ENCODE assay signal across 29 cellular contexts in the genomic region with DNA sequence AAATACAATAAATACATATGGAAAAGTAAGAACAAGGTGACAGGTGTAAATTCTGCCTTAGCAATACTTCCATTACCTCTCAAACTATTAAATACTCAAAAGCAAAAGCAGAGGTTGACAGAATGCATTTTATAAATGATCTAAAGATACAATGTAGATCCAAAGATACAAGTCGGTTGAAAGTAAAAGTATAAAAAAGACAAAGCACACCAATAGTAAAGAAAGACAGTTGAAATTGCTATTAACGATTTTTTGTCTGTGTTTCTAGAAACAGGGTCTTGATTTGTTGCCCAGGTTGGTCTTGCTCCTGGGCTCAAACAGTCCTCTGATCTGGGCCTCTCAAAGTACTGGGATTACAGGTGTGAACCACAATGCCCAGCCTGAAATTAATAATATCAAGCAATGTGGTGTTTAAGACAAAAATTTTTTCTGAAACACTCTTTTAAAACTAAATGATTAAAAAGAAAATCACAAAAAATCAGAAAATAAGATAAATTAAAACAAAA. TPM values are rescaled to one million over a fixed set of nuclear protein-coding genes. Genes with fewer than 3 reads are reported as not detected.
DNase-seq lines count a peak whose midpoint lies in the region; ATAC-seq, FAIRE-seq and TF ChIP-seq lines count a peak whose summit lies in the region.
"Had no signal": no experiment of that assay in that cellular context is flagged by ENCODE, and none has a peak within 500 bp of the region (broad histone marks: within the 10 kb centered on the region; RNA-seq: fewer than 3 reads in every experiment).

No MANE protein-coding gene starts in this region.

- no peak for DNase-seq in HepG2 (ENCODE audit: low spot score)
- DNase-seq in right lobe of liver = no peak
- no peak for DNase-seq in K562 (ENCODE audit: extremely low read depth in 1 of 4, low spot score in 3 of 4)
- DNase-seq in endodermal cell = peak; percentile 6
- DNase-seq in HCEC 1CT = no peak
- DNase-seq in naive thymus-derived CD4-positive, alpha-beta T cell = no peak
- DNase-seq: ACHN; BE2C; C1 segment of cervical spinal cord; CD4-positive, alpha-beta memory T cell; CD4-positive, CD25-positive, alpha-beta regulatory T cell; CD8-positive, alpha-beta memory T cell; COR-L47; DMS 273 treated with DMSO at 0.1 percent for 48 hours; DMS153; DMS53; DMS79; DND-41; EL; GDM1 had no signal

- POLR2A ChIA-PET in HepG2 (lab: Yijun Ruan, JAX) (no interaction called here), K562 (lab: Yijun Ruan, JAX) (no interaction called here)
- POLR2A ChIA-PET in naive thymus-derived CD4-positive, alpha-beta T cell (lab: Charles Lee) = no interaction called here

- H3K4me1 ChIP-seq in HepG2 (ENCODE audit: insufficient read depth, low read length) (0 out of 2 replicates have a peak, but pooled peaks cover 14% of the 10 kb centered on the region), right lobe of liver (peaks cover 0 to 11% (median 1%) of the 10 kb centered on the region in 4 donors), K562 (replicated peaks in 1 of 2; ENCODE audit: control insufficient read depth in 2 of 2, insufficient read depth in 2 of 2, low read length in 2 of 2) (peaks cover 0 to 11% of the 10 kb centered on the region in 2 experiments; a peak in 1 of 5 replicates), endodermal cell (ENCODE audit: control insufficient read depth, insufficient read depth, low read length) (no peaks in the 10 kb centered on the region)
- H3K4me1 ChIP-seq in naive thymus-derived CD4-positive, alpha-beta T cell (ENCODE audit: control insufficient read depth in 2 of 2, insufficient read depth in 2 of 2, low read length in 2 of 2) = peaks cover 24 to 26% of the 10 kb centered on the region in 2 donors
- H3K4me1 ChIP-seq: BE2C had no signal

- H3K36me3 ChIP-seq in HepG2 (replicated peaks in 1 of 2; ENCODE audit: control insufficient read depth in 1 of 2, insufficient read depth in 2 of 2, low read length in 2 of 2) = no peaks in the 10 kb centered on the region
- no peaks in the 10 kb centered on the region for H3K36me3 ChIP-seq in right lobe of liver
- no peaks in the 10 kb centered on the region for H3K36me3 ChIP-seq in K562 (ENCODE audit: control insufficient read depth, insufficient read depth, low read length)
- H3K36me3 ChIP-seq in endodermal cell (ENCODE audit: control insufficient read depth, insufficient read depth, low read length) = no peaks in the 10 kb centered on the region
- no peaks in the 10 kb centered on the region for H3K36me3 ChIP-seq in naive thymus-derived CD4-positive, alpha-beta T cell (ENCODE audit: control insufficient read depth in 2 of 3, insufficient read depth in 3 of 3, low read length in 3 of 3)
- H3K36me3 ChIP-seq: BE2C, BLaER1 had no signal

- no peaks in the 10 kb centered on the region for H3K9me1 ChIP-seq in K562 (ENCODE audit: control insufficient read depth, insufficient read depth, low read length)

- H3K27ac ChIP-seq in HepG2 (ENCODE audit: extremely low read length, insufficient read depth, low read length) (no peak overlapping the region), right lobe of liver (no peak overlapping the region), K562 (ENCODE audit: extremely low read depth, low read depth, low read length) (no peak overlapping the region), endodermal cell (ENCODE audit: low read depth, low read length) (no peak overlapping the region)
- no peak overlapping the region for H3K27ac ChIP-seq in naive thymus-derived CD4-positive, alpha-beta T cell (ENCODE audit: low read depth, low read length)
- H3K27ac ChIP-seq: 22Rv1, BLaER1 had no signal

- peaks cover 5% of the 10 kb centered on the region for H3K9me3 Mint-ChIP-seq in endodermal cell
- peaks cover 3 to 24% (median 17%) of the 10 kb centered on the region in 11 donors for H3K9me3 Mint-ChIP-seq in naive thymus-derived CD4-positive, alpha-beta T cell

- H3K4me3 Mint-ChIP-seq in endodermal cell = no peak overlapping the region
- no peak overlapping the region for H3K4me3 Mint-ChIP-seq in naive thymus-derived CD4-positive, alpha-beta T cell

- WGBS in HepG2 (ENCODE audit: low lambda C conversion rate) = 0% methylated on average over 2 of the region's 2 CpGs
- 40% methylated on average over 2 of the region's 2 CpGs for WGBS in right lobe of liver (ENCODE audit: insufficient coverage, low coverage, low lambda C conversion rate, missing lambda C conversion rate)
- WGBS in K562 (ENCODE audit: insufficient coverage, low coverage, missing lambda C conversion rate) = 0% methylated on average over 2 of the region's 2 CpGs
- 67 to 71% methylated on average over 2 of the region's 2 CpGs for WGBS in endodermal cell (ENCODE audit: insufficient coverage in 1 of 2, insufficient read length in 1 of 2), 2 experiments

- in situ Hi-C loops in HepG2 (cut with HindIII; ENCODE audit: extremely low pct_ligation_motif_present, low pct_unique_long_range_greater_than_20kb) = no loop called here
- in situ Hi-C loops in K562 (cut with MboI) = no loop called here

- ATAC-seq in HepG2 (no peak), right lobe of liver (no peak), K562 (no peak)
- ATAC-seq in naive thymus-derived CD4-positive, alpha-beta T cell = no peak
- ATAC-seq: GM12878 had no signal

- H3K9me3 ChIP-seq in HepG2 (ENCODE audit: low read length) (no peaks in the 10 kb centered on the region), right lobe of liver (no peaks in the 10 kb centered on the region), K562 (replicated peaks; ENCODE audit: control insufficient read depth, insufficient read depth, low read depth, low read length) (no peaks in the 10 kb centered on the region), endodermal cell (ENCODE audit: control insufficient read depth, low read length) (peaks cover 10% of the 10 kb centered on the region)
- H3K9me3 ChIP-seq in naive thymus-derived CD4-positive, alpha-beta T cell (ENCODE audit: control insufficient read depth in 2 of 3, low read length in 3 of 3) = peaks cover 0 to 9% (median 4%) of the 10 kb centered on the region in 3 experiments
- H3K9me3 ChIP-seq: BE2C had no signal

- TF ChIP-seq CTCF in HepG2 (CRISPR knock-in tag; IDR thresholded peaks at IDR 0.05) (no peak), right lobe of liver (IDR thresholded peaks at IDR 0.05) (no peak), K562 (IDR thresholded peaks at IDR 0.05 in 2 of 3, conservative IDR thresholded peaks at IDR 0.05 in 1 of 3; ENCODE audit: insufficient read depth in 2 of 3, low read depth in 1 of 3, low read length in 3 of 3) (no peak), endodermal cell (conservative IDR thresholded peaks at IDR 0.05) (no peak)

- CTCF ChIA-PET in HepG2 (lab: Yijun Ruan, JAX; ENCODE audit: low intra/inter-chr PET ratio, low total read pairs) (no interaction called here), K562 (lab: Yijun Ruan, JAX; ENCODE audit: low intra/inter-chr PET ratio) (no interaction called here)
- CTCF ChIA-PET in naive thymus-derived CD4-positive, alpha-beta T cell (lab: Charles Lee) = no interaction called here

- H3K9ac ChIP-seq in HepG2 (ENCODE audit: insufficient read depth, low read depth, low read length) = no peak overlapping the region
- H3K9ac ChIP-seq in K562 (ENCODE audit: insufficient read depth in 1 of 2, low read depth in 2 of 2, low read length in 2 of 2) = no peak overlapping the region
- H3K9ac ChIP-seq in endodermal cell (ENCODE audit: extremely low read depth, low read length, poor library complexity, severe bottlenecking) = no peak overlapping the region
- H3K9ac ChIP-seq: BLaER1 had no signal

- H3K27me3 Mint-ChIP-seq in endodermal cell (ENCODE audit: insufficient read depth) = peaks cover 98% of the 10 kb centered on the region
- H3K27me3 Mint-ChIP-seq in naive thymus-derived CD4-positive, alpha-beta T cell = peaks cover 90 to 97% (median 94%) of the 10 kb centered on the region in 5 donors

- no peak overlapping the region for H3K4me2 ChIP-seq in HepG2 (ENCODE audit: low read depth, low read length)
- H3K4me2 ChIP-seq in K562 (ENCODE audit: insufficient read depth, low read length) = no peak overlapping the region
- H3K4me2 ChIP-seq: BLaER1 had no signal

- TF ChIP-seq EP300 in HepG2 (IDR thresholded peaks at IDR 0.05; ENCODE audit: low read depth in 2 of 2, low read length in 2 of 2) (no peak), HepG2 (CRISPR knock-in tag; IDR thresholded peaks at IDR 0.05; ENCODE audit: borderline replicate concordance) (no peak), K562 (IDR thresholded peaks at IDR 0.05; ENCODE audit: low read length) (no peak)

- intact Hi-C loops in HepG2 (cut with micrococcal nuclease; ENCODE audit: unreplicated experiment) = no loop called here
- intact Hi-C loops in right lobe of liver (cut with DNase I) = no loop called here
- intact Hi-C loops in K562 (cut with micrococcal nuclease) = no loop called here
- intact Hi-C loops in naive thymus-derived CD4-positive, alpha-beta T cell (cut with micrococcal nuclease) = no loop called here

- FAIRE-seq in HepG2 (lab: Jason Lieb, UNC) (no peak), K562 (lab: Jason Lieb, UNC) (no peak)
- FAIRE-seq: GM12878, GM18507 had no signal

- no peak overlapping the region for H2AFZ ChIP-seq in HepG2 (ENCODE audit: low read length)
- H2AFZ ChIP-seq in K562 (ENCODE audit: low read depth, low read length) = no peak overlapping the region

- H3K36me3 Mint-ChIP-seq in endodermal cell (ENCODE audit: low read depth) = no peaks in the 10 kb centered on the region
- peaks cover 0 to 12% (median 5%) of the 10 kb centered on the region in 5 donors for H3K36me3 Mint-ChIP-seq in naive thymus-derived CD4-positive, alpha-beta T cell

- H3K4me3 ChIP-seq in HepG2 (replicated peaks in 1 of 3; ENCODE audit: insufficient read depth in 1 of 3, low read depth in 2 of 3, low read length in 3 of 3) = no peak overlapping the region
- no peak overlapping the region for H3K4me3 ChIP-seq in right lobe of liver
- H3K4me3 ChIP-seq in K562 = no peak overlapping the region
- H3K4me3 ChIP-seq in endodermal cell (ENCODE audit: low read length) = no peak overlapping the region
- H3K4me3 ChIP-seq in naive thymus-derived CD4-positive, alpha-beta T cell (ENCODE audit: low read length) = no peak overlapping the region
- H3K4me3 ChIP-seq: GM12878 had no signal

- TF ChIP-seq RAD21 in HepG2 (CRISPR knock-in tag; IDR thresholded peaks at IDR 0.05) (no peak), K562 (CRISPR knock-in tag; conservative IDR thresholded peaks at IDR 0.05 in 1 of 2, IDR thresholded peaks at IDR 0.05 in 1 of 2) (no peak)

- no peaks in the 10 kb centered on the region for H4K20me1 ChIP-seq in HepG2 (ENCODE audit: insufficient read depth, low read length)
- H4K20me1 ChIP-seq in K562 (replicated peaks; ENCODE audit: control insufficient read depth, insufficient read depth, low read length) = no peaks in the 10 kb centered on the region; the same call in 1 of the 2 replicates

- no peak overlapping the region for H3K27ac Mint-ChIP-seq in endodermal cell
- H3K27ac Mint-ChIP-seq in naive thymus-derived CD4-positive, alpha-beta T cell = no peak overlapping the region
- H3K27ac Mint-ChIP-seq: CD14-positive monocyte; CD4-positive, CD25-positive, alpha-beta regulatory T cell; CD8-positive, alpha-beta memory T cell had no signal

- no peak for TF ChIP-seq POLR2A in HepG2 (IDR thresholded peaks at IDR 0.05; ENCODE audit: insufficient read depth in 1 of 2, low read depth in 2 of 2, low read length in 2 of 2)
- no peak for TF ChIP-seq POLR2A in right lobe of liver (IDR thresholded peaks at IDR 0.05)
- no peak for TF ChIP-seq POLR2A in K562 (conservative IDR thresholded peaks at IDR 0.05)

- BruUV-seq in HepG2 (replicated peaks; lab: Mats Ljungman, UMichigan) (no TSS peak), K562 (replicated peaks; lab: Mats Ljungman, UMichigan) (no TSS peak)

- H3K27me3 ChIP-seq in HepG2 (ENCODE audit: control insufficient read depth in 1 of 2, insufficient read depth in 2 of 2, low read length in 2 of 2) = peaks cover 21 to 87% of the 10 kb centered on the region in 2 experiments
- H3K27me3 ChIP-seq in right lobe of liver = peaks cover 8 to 60% of the 10 kb centered on the region in 2 donors
- H3K27me3 ChIP-seq in K562 (ENCODE audit: control insufficient read depth in 2 of 2, insufficient read depth in 2 of 2, low read length in 2 of 2) = peaks cover 63 to 76% of the 10 kb centered on the region in 2 experiments
- H3K27me3 ChIP-seq in endodermal cell (ENCODE audit: control insufficient read depth, insufficient read depth, low read length, poor library complexity, severe bottlenecking) = peaks cover 100% of the 10 kb centered on the region
- peaks cover 15 to 36% of the 10 kb centered on the region in 2 donors for H3K27me3 ChIP-seq in naive thymus-derived CD4-positive, alpha-beta T cell (ENCODE audit: control insufficient read depth in 2 of 2, insufficient read depth in 2 of 2, low read length in 2 of 2)

- no peaks in the 10 kb centered on the region for H3K79me2 ChIP-seq in HepG2 (ENCODE audit: insufficient read depth, low read length)
- no peaks in the 10 kb centered on the region for H3K79me2 ChIP-seq in K562 (ENCODE audit: control insufficient read depth, insufficient read depth, low read length)

- H3K4me1 Mint-ChIP-seq in endodermal cell = peaks cover 14% of the 10 kb centered on the region
- H3K4me1 Mint-ChIP-seq in naive thymus-derived CD4-positive, alpha-beta T cell = peaks cover 26 to 38% (median 30%) of the 10 kb centered on the region in 7 donors

RNA-seq across cellular contexts. Expression of gene ULBP1, which starts 23.9 kb away (rescaled TPM):
- total RNA-seq in HepG2 (2016; rRNA removed; fragmentation: Illumina TruSeq; extraction: Trizol) (0.04 TPM in 1 of 2 replicates, not detected in the other), right lobe of liver (under 1 TPM in 5 of 6 experiments, not detected in 1; 0.07 to 0.43 (median 0.12) TPM), K562 (2014; rRNA removed) (1.5 and 1.8 TPM in 2 replicates), K562 (2014; rRNA removed; fragmentation: Illumina TruSeq; extraction: Trizol) (2.5 and 3.4 TPM in 2 replicates), K562 (2015; rRNA removed; fragmentation: Illumina TruSeq; extraction: Trizol) (0.26 and 0.33 TPM in 2 replicates), K562 (2021) (2.7 and 3.5 TPM in 2 replicates), endodermal cell (under 1 TPM; 0.31 to 0.55 TPM)
- total RNA-seq in HepG2 (2016; cell fraction: cytosol; rRNA removed; fragmentation: Illumina TruSeq; extraction: Trizol; ENCODE audit: low read depth) = not detected in 2 replicates
- 0.06 TPM in 1 of 2 replicates, not detected in the other for total RNA-seq in HepG2 (2016; cell fraction: insoluble cytoplasmic fraction; rRNA removed; fragmentation: Illumina TruSeq; extraction: Trizol)
- total RNA-seq in HepG2 (2016; cell fraction: membrane; rRNA removed; fragmentation: Illumina TruSeq; extraction: Trizol) = not detected in 2 replicates
- total RNA-seq in HepG2 (2016; cell fraction: nucleus; rRNA removed; fragmentation: Illumina TruSeq; extraction: Trizol) = 0.12 TPM in 1 of 2 replicates, not detected in the other
- polyA plus RNA-seq in HepG2 (2011; rRNA removed) (0.08 and 0.09 TPM in 2 replicates), K562 (2011; rRNA removed) (1.1 and 1.3 TPM in 2 replicates), K562 (2014; fragmentation: Illumina TruSeq; extraction: Trizol) (4.9 and 6.0 TPM in 2 replicates), K562 (2014; fragmentation: Nextera tagmentation; extraction: Ambion mirVana) (1 to 10 TPM; 1.2 to 2.5 TPM), K562 (2014; rRNA removed) (2.7 and 3.3 TPM in 2 replicates)
- 0.11 and 0.13 TPM in 2 replicates for polyA plus RNA-seq in HepG2 (2011; cell fraction: cytosol; rRNA removed)
- 0.05 and 0.10 TPM in 2 replicates for polyA plus RNA-seq in HepG2 (2011; cell fraction: nucleus; rRNA removed)
- 0.27 and 0.39 TPM in 2 replicates for polyA plus RNA-seq in HepG2 (2012)
- polyA plus RNA-seq in HepG2 (2016; cell fraction: cytosol; fragmentation: Illumina TruSeq; extraction: Trizol; ENCODE audit: low read depth) = not detected in 2 replicates
- 0.09 TPM in 1 of 2 replicates, not detected in the other for polyA plus RNA-seq in HepG2 (2016; cell fraction: insoluble cytoplasmic fraction; fragmentation: Illumina TruSeq; extraction: Trizol; ENCODE audit: low read depth)
- not detected in 2 replicates for polyA plus RNA-seq in HepG2 (2016; cell fraction: membrane; fragmentation: Illumina TruSeq; extraction: Trizol; ENCODE audit: low read depth)
- polyA plus RNA-seq in HepG2 (2016; cell fraction: nucleus; fragmentation: Illumina TruSeq; extraction: Trizol; ENCODE audit: insufficient read depth, low read depth) = 0.16 TPM in 1 of 2 replicates, not detected in the other
- 0.06 and 0.21 TPM in 2 replicates for polyA minus RNA-seq in HepG2 (2011; rRNA and poly(A)+ RNA removed; ENCODE audit: low replicate concordance)
- not detected in 2 replicates for polyA minus RNA-seq in HepG2 (2011; cell fraction: cytosol; rRNA and poly(A)+ RNA removed)
- 0.12 and 0.13 TPM in 2 replicates for polyA minus RNA-seq in HepG2 (2011; cell fraction: nucleus; rRNA and poly(A)+ RNA removed)
- total RNA-seq in K562 (2011; cell fraction: chromatin; rRNA removed; ENCODE audit: low replicate concordance) = 2.2 and 5.9 TPM in 2 replicates
- total RNA-seq in K562 (2011; cell fraction: nucleolus; rRNA removed) = 1.8 and 2.1 TPM in 2 replicates
- total RNA-seq in K562 (2011; cell fraction: nucleoplasm; rRNA removed) = 2.8 and 3.3 TPM in 2 replicates
- polyA plus RNA-seq in K562 (2011; cell fraction: cytosol; rRNA removed) = 0.40 and 0.91 TPM in 2 replicates
- polyA plus RNA-seq in K562 (2011; cell fraction: nucleus; rRNA removed) = 1.0 and 1.5 TPM in 2 replicates
- polyA plus RNA-seq in K562 (2012) = 1.3 and 14.7 TPM in 2 replicates
- 0.67 and 0.99 TPM in 2 replicates for polyA minus RNA-seq in K562 (2011; rRNA and poly(A)+ RNA removed)
- 0.38 TPM in 1 of 2 replicates, not detected in the other for polyA minus RNA-seq in K562 (2011; cell fraction: cytosol; rRNA and poly(A)+ RNA removed)
- 0.81 and 1.4 TPM in 2 replicates for polyA minus RNA-seq in K562 (2011; cell fraction: nucleus; rRNA and poly(A)+ RNA removed)
- polyA plus RNA-seq in endodermal cell (2013, experiment 1 of 2) = 4.0 TPM
- polyA plus RNA-seq in endodermal cell (2013, experiment 2 of 2) = 2.5 TPM
- 1 to 10 TPM in 1 of 5 experiments, not detected in 4; 1.4 TPM for total RNA-seq in naive thymus-derived CD4-positive, alpha-beta T cell
- not detected for polyA plus RNA-seq in naive thymus-derived CD4-positive, alpha-beta T cell
- total RNA-seq: CD4-positive, alpha-beta memory T cell; G401; GM12878 had no signal
- polyA plus RNA-seq: CD4-positive, alpha-beta memory T cell; CD4-positive, CD25-positive, alpha-beta regulatory T cell; CD8-positive, alpha-beta memory T cell had no signal

RNA-seq across cellular contexts. Expression of gene RAET1L, which starts 37.7 kb away (rescaled TPM):
- total RNA-seq in HepG2 (2016; rRNA removed; fragmentation: Illumina TruSeq; extraction: Trizol) = not detected in 2 replicates
- not detected in 2 replicates for total RNA-seq in HepG2 (2016; cell fraction: cytosol; rRNA removed; fragmentation: Illumina TruSeq; extraction: Trizol; ENCODE audit: low read depth)
- total RNA-seq in HepG2 (2016; cell fraction: insoluble cytoplasmic fraction; rRNA removed; fragmentation: Illumina TruSeq; extraction: Trizol) = not detected in 2 replicates
- total RNA-seq in HepG2 (2016; cell fraction: membrane; rRNA removed; fragmentation: Illumina TruSeq; extraction: Trizol) = not detected in 2 replicates
- not detected in 2 replicates for total RNA-seq in HepG2 (2016; cell fraction: nucleus; rRNA removed; fragmentation: Illumina TruSeq; extraction: Trizol)
- not detected in 2 replicates for polyA plus RNA-seq in HepG2 (2011; rRNA removed)
- polyA plus RNA-seq in HepG2 (2011; cell fraction: cytosol; rRNA removed) = not detected in 2 replicates
- polyA plus RNA-seq in HepG2 (2011; cell fraction: nucleus; rRNA removed) = not detected in 2 replicates
- polyA plus RNA-seq in HepG2 (2012) = not detected in 2 replicates
- polyA plus RNA-seq in HepG2 (2016; cell fraction: cytosol; fragmentation: Illumina TruSeq; extraction: Trizol; ENCODE audit: low read depth) = not detected in 2 replicates
- polyA plus RNA-seq in HepG2 (2016; cell fraction: insoluble cytoplasmic fraction; fragmentation: Illumina TruSeq; extraction: Trizol; ENCODE audit: low read depth) = not detected in 2 replicates
- not detected in 2 replicates for polyA plus RNA-seq in HepG2 (2016; cell fraction: membrane; fragmentation: Illumina TruSeq; extraction: Trizol; ENCODE audit: low read depth)
- not detected in 2 replicates for polyA plus RNA-seq in HepG2 (2016; cell fraction: nucleus; fragmentation: Illumina TruSeq; extraction: Trizol; ENCODE audit: insufficient read depth, low read depth)
- 0.26 TPM in 1 of 2 replicates, not detected in the other for polyA minus RNA-seq in HepG2 (2011; rRNA and poly(A)+ RNA removed; ENCODE audit: low replicate concordance)
- polyA minus RNA-seq in HepG2 (2011; cell fraction: cytosol; rRNA and poly(A)+ RNA removed) = not detected in 2 replicates
- not detected in 2 replicates for polyA minus RNA-seq in HepG2 (2011; cell fraction: nucleus; rRNA and poly(A)+ RNA removed)
- not detected for total RNA-seq in right lobe of liver
- total RNA-seq in K562 (2011; cell fraction: chromatin; rRNA removed; ENCODE audit: low replicate concordance) = not detected in 2 replicates
- total RNA-seq in K562 (2011; cell fraction: nucleolus; rRNA removed) = not detected in 2 replicates
- not detected in 2 replicates for total RNA-seq in K562 (2011; cell fraction: nucleoplasm; rRNA removed)
- total RNA-seq in K562 (2014; rRNA removed) = not detected in 2 replicates
- not detected in 2 replicates for total RNA-seq in K562 (2014; rRNA removed; fragmentation: Illumina TruSeq; extraction: Trizol)
- not detected in 2 replicates for total RNA-seq in K562 (2015; rRNA removed; fragmentation: Illumina TruSeq; extraction: Trizol)
- total RNA-seq in K562 (2021) = not detected in 2 replicates
- polyA plus RNA-seq in K562 (2011; rRNA removed) = not detected in 2 replicates
- polyA plus RNA-seq in K562 (2011; cell fraction: cytosol; rRNA removed) = not detected in 2 replicates
- polyA plus RNA-seq in K562 (2011; cell fraction: nucleus; rRNA removed) = not detected in 2 replicates
- not detected in 2 replicates for polyA plus RNA-seq in K562 (2012)
- polyA plus RNA-seq in K562 (2014; fragmentation: Illumina TruSeq; extraction: Trizol) = not detected in 2 replicates
- polyA plus RNA-seq in K562 (2014; fragmentation: Nextera tagmentation; extraction: Ambion mirVana) = not detected
- polyA plus RNA-seq in K562 (2014; rRNA removed) = not detected in 2 replicates
- polyA minus RNA-seq in K562 (2011; rRNA and poly(A)+ RNA removed) = not detected in 2 replicates
- polyA minus RNA-seq in K562 (2011; cell fraction: cytosol; rRNA and poly(A)+ RNA removed) = not detected in 2 replicates
- polyA minus RNA-seq in K562 (2011; cell fraction: nucleus; rRNA and poly(A)+ RNA removed) = not detected in 2 replicates
- not detected for total RNA-seq in endodermal cell
- not detected for polyA plus RNA-seq in endodermal cell (2013, experiment 1 of 2)
- polyA plus RNA-seq in endodermal cell (2013, experiment 2 of 2) = not detected
- total RNA-seq in naive thymus-derived CD4-positive, alpha-beta T cell = not detected
- not detected for polyA plus RNA-seq in naive thymus-derived CD4-positive, alpha-beta T cell
- total RNA-seq: A172; A673; CD4-positive, alpha-beta memory T cell; CD4-positive, CD25-positive, alpha-beta regulatory T cell; CD8-positive, alpha-beta memory T cell; G401; GM12878 had no signal
- polyA plus RNA-seq: AG04450; CD14-positive monocyte; CD4-positive, alpha-beta memory T cell; CD4-positive, CD25-positive, alpha-beta regulatory T cell; CD8-positive, alpha-beta memory T cell; GM12878 had no signal

RNA-seq across cellular contexts. Expression of gene ULBP2, which starts 45.8 kb away (rescaled TPM):
- total RNA-seq in HepG2 (2016; rRNA removed; fragmentation: Illumina TruSeq; extraction: Trizol) (not detected in 2 replicates), right lobe of liver (1 to 10 TPM in 1 of 6 experiments, under 1 TPM in 5; 0.20 to 1.1 (median 0.26) TPM), K562 (2014; rRNA removed) (0.50 and 0.57 TPM in 2 replicates), K562 (2014; rRNA removed; fragmentation: Illumina TruSeq; extraction: Trizol) (0.96 and 1.2 TPM in 2 replicates), K562 (2015; rRNA removed; fragmentation: Illumina TruSeq; extraction: Trizol) (0.60 and 0.83 TPM in 2 replicates), K562 (2021) (0.78 and 1.2 TPM in 2 replicates), endodermal cell (under 1 TPM in 1 of 2 donors, not detected in 1; 0.20 TPM)
- total RNA-seq in HepG2 (2016; cell fraction: cytosol; rRNA removed; fragmentation: Illumina TruSeq; extraction: Trizol; ENCODE audit: low read depth) = not detected in 2 replicates
- total RNA-seq in HepG2 (2016; cell fraction: insoluble cytoplasmic fraction; rRNA removed; fragmentation: Illumina TruSeq; extraction: Trizol) = not detected in 2 replicates
- not detected in 2 replicates for total RNA-seq in HepG2 (2016; cell fraction: membrane; rRNA removed; fragmentation: Illumina TruSeq; extraction: Trizol)
- not detected in 2 replicates for total RNA-seq in HepG2 (2016; cell fraction: nucleus; rRNA removed; fragmentation: Illumina TruSeq; extraction: Trizol)
- polyA plus RNA-seq in HepG2 (2011; rRNA removed) (not detected in 2 replicates), K562 (2011; rRNA removed) (2.7 and 5.3 TPM in 2 replicates), K562 (2014; fragmentation: Illumina TruSeq; extraction: Trizol) (1.8 and 2.4 TPM in 2 replicates), K562 (2014; fragmentation: Nextera tagmentation; extraction: Ambion mirVana) (1 to 10 TPM; 3.2 to 4.1 TPM), K562 (2014; rRNA removed) (1.1 TPM in 2 replicates)
- polyA plus RNA-seq in HepG2 (2011; cell fraction: cytosol; rRNA removed) = not detected in 2 replicates
- polyA plus RNA-seq in HepG2 (2011; cell fraction: nucleus; rRNA removed) = not detected in 2 replicates
- not detected in 2 replicates for polyA plus RNA-seq in HepG2 (2012)
- polyA plus RNA-seq in HepG2 (2016; cell fraction: cytosol; fragmentation: Illumina TruSeq; extraction: Trizol; ENCODE audit: low read depth) = not detected in 2 replicates
- polyA plus RNA-seq in HepG2 (2016; cell fraction: insoluble cytoplasmic fraction; fragmentation: Illumina TruSeq; extraction: Trizol; ENCODE audit: low read depth) = not detected in 2 replicates
- not detected in 2 replicates for polyA plus RNA-seq in HepG2 (2016; cell fraction: membrane; fragmentation: Illumina TruSeq; extraction: Trizol; ENCODE audit: low read depth)
- polyA plus RNA-seq in HepG2 (2016; cell fraction: nucleus; fragmentation: Illumina TruSeq; extraction: Trizol; ENCODE audit: insufficient read depth, low read depth) = not detected in 2 replicates
- not detected in 2 replicates for polyA minus RNA-seq in HepG2 (2011; rRNA and poly(A)+ RNA removed; ENCODE audit: low replicate concordance)
- polyA minus RNA-seq in HepG2 (2011; cell fraction: cytosol; rRNA and poly(A)+ RNA removed) = not detected in 2 replicates
- not detected in 2 replicates for polyA minus RNA-seq in HepG2 (2011; cell fraction: nucleus; rRNA and poly(A)+ RNA removed)
- 6.3 and 10.4 TPM in 2 replicates for total RNA-seq in K562 (2011; cell fraction: chromatin; rRNA removed; ENCODE audit: low replicate concordance)
- 8.3 and 12.7 TPM in 2 replicates for total RNA-seq in K562 (2011; cell fraction: nucleolus; rRNA removed)
- 13.1 and 13.4 TPM in 2 replicates for total RNA-seq in K562 (2011; cell fraction: nucleoplasm; rRNA removed)
- polyA plus RNA-seq in K562 (2011; cell fraction: cytosol; rRNA removed) = 2.6 and 5.2 TPM in 2 replicates
- polyA plus RNA-seq in K562 (2011; cell fraction: nucleus; rRNA removed) = 1.4 and 3.5 TPM in 2 replicates
- 1.2 and 4.7 TPM in 2 replicates for polyA plus RNA-seq in K562 (2012)
- polyA minus RNA-seq in K562 (2011; rRNA and poly(A)+ RNA removed) = 1.4 and 2.9 TPM in 2 replicates
- polyA minus RNA-seq in K562 (2011; cell fraction: cytosol; rRNA and poly(A)+ RNA removed) = 0.86 TPM in 1 of 2 replicates, not detected in the other
- polyA minus RNA-seq in K562 (2011; cell fraction: nucleus; rRNA and poly(A)+ RNA removed) = 0.22 and 0.27 TPM in 2 replicates
- 0.78 TPM for polyA plus RNA-seq in endodermal cell (2013, experiment 1 of 2)
- 0.58 TPM for polyA plus RNA-seq in endodermal cell (2013, experiment 2 of 2)
- total RNA-seq in naive thymus-derived CD4-positive, alpha-beta T cell = 1 to 10 TPM in 1 of 5 experiments, under 1 TPM in 3, not detected in 1; 0.27 to 1.0 (median 0.65) TPM
- polyA plus RNA-seq in naive thymus-derived CD4-positive, alpha-beta T cell = under 1 TPM in 1 of 2 donors, not detected in 1; 0.56 TPM
- total RNA-seq: CD4-positive, alpha-beta memory T cell had no signal
